In the genomic region with DNA sequence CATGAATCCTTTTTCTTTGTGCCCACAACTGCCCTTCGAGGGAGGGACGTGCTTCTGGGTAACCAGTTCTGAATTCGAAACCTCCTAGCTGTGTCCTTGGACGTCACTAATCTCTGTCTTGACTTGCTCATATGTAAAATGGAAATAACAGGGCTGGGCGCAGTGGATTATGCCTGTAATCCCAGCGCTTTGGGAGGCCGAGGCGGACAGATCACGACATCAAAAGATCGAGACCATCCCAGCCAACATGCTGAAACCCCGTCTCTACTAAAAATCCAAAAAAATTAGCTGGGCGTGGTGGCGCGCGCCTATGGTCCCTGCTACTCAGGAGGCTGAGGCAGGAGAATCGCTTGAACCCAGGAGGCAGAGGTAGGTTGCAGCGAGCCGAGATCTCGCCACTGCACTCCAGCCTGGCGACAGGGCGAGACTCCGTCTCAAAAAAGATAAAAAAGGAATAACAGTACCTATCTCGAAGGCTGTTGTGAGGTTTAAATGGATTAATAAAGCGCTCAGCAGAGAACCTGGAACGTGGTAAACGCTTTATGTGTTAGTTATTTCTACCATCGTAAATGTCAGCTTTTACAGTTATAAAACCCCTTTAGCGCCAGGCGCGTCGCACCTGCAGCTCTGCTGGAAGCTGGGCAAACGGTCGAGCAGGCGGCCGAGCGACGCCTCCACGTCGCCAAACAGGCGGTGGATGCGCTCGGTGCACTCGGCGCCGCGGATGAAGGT, we compare ENCODE assay signal across 8 cellular contexts. TPM values are rescaled to one million over a fixed set of nuclear protein-coding genes. Genes with fewer than 3 reads are reported as not detected.
DNase-seq lines count a peak whose midpoint lies in the region; ATAC-seq lines count a peak whose summit lies in the region.

No MANE protein-coding gene starts in this region.

- ATAC-seq in HG03439 (IDR thresholded peaks at IDR 0.05; ENCODE audit: unreplicated experiment), result peak; percentile 1
- no peak for ATAC-seq in stimulated activated naive B cell treated with anti-CD40 and anti-IgM and Interleukin-4, amounts not matched to agents 10 μg/mL and 1 μg/mL and 100 μg/mL, for 72 hours (replicated peaks)
- ATAC-seq in GM21360 (IDR thresholded peaks at IDR 0.05; ENCODE audit: unreplicated experiment), result no peak
- no peak for ATAC-seq in GM18873 (IDR thresholded peaks at IDR 0.05; ENCODE audit: low FRiP score, unreplicated experiment)

- peak overlapping the region; percentile 86 for H3K27ac Mint-ChIP-seq in activated naive CD8-positive, alpha-beta T cell
- H3K27ac Mint-ChIP-seq in immature natural killer cell, result peak overlapping the region; percentile 81 to 97 (median 86)
- peak overlapping the region; percentile 99 for H3K27ac Mint-ChIP-seq in stimulated activated naive B cell treated with anti-CD40 and anti-IgM and Interleukin-4, amounts not matched to agents 10 μg/mL and 1 μg/mL and 100 μg/mL, for 72 hours

- H3K36me3 Mint-ChIP-seq in activated naive CD8-positive, alpha-beta T cell, result peaks cover 23% of the 10 kb centered on the region
- peaks cover 12 to 20% (median 17%) of the 10 kb centered on the region in 3 donors for H3K36me3 Mint-ChIP-seq in immature natural killer cell
- peaks cover 34 to 46% of the 10 kb centered on the region in 2 donors for H3K36me3 Mint-ChIP-seq in stimulated activated naive B cell treated with anti-CD40 and anti-IgM and Interleukin-4, amounts not matched to agents 10 μg/mL and 1 μg/mL and 100 μg/mL, for 72 hours

- no peaks in the 10 kb centered on the region for H3K9me3 Mint-ChIP-seq in activated naive CD8-positive, alpha-beta T cell (ENCODE audit: low read depth)
- H3K9me3 Mint-ChIP-seq in immature natural killer cell, result no peaks in the 10 kb centered on the region
- no peaks in the 10 kb centered on the region for H3K9me3 Mint-ChIP-seq in stimulated activated naive B cell treated with anti-CD40 and anti-IgM and Interleukin-4, amounts not matched to agents 10 μg/mL and 1 μg/mL and 100 μg/mL, for 72 hours

- DNase-seq in immature natural killer cell, result no peak
- no peak for DNase-seq in stimulated activated naive B cell treated with anti-CD40 and anti-IgM and Interleukin-4, amounts not matched to agents 10 μg/mL and 1 μg/mL and 100 μg/mL, for 72 hours
- no peak for DNase-seq in AG08395 (ENCODE audit: low spot score)
- no peak for DNase-seq in NCI-H1694 treated with DMSO at 0.1 percent for 48 hours (lab: John Stamatoyannopoulos, UW)

- peaks cover 54% of the 10 kb centered on the region for H3K4me1 Mint-ChIP-seq in activated naive CD8-positive, alpha-beta T cell (ENCODE audit: low read depth)
- H3K4me1 Mint-ChIP-seq in immature natural killer cell, result peaks cover 45 to 65% of the 10 kb centered on the region in 2 donors
- peaks cover 22 to 50% of the 10 kb centered on the region in 2 donors for H3K4me1 Mint-ChIP-seq in stimulated activated naive B cell treated with anti-CD40 and anti-IgM and Interleukin-4, amounts not matched to agents 10 μg/mL and 1 μg/mL and 100 μg/mL, for 72 hours

- no peaks in the 10 kb centered on the region for H3K27me3 Mint-ChIP-seq in activated naive CD8-positive, alpha-beta T cell
- H3K27me3 Mint-ChIP-seq in immature natural killer cell (ENCODE audit: low read depth in 3 of 3), result peaks cover 0 to 4% (median 1%) of the 10 kb centered on the region in 3 donors
- no peaks in the 10 kb centered on the region for H3K27me3 Mint-ChIP-seq in stimulated activated naive B cell treated with anti-CD40 and anti-IgM and Interleukin-4, amounts not matched to agents 10 μg/mL and 1 μg/mL and 100 μg/mL, for 72 hours

- peak overlapping the region; percentile 100 for H3K4me3 Mint-ChIP-seq in activated naive CD8-positive, alpha-beta T cell
- peak overlapping the region; percentile 97 to 100 (median 98) for H3K4me3 Mint-ChIP-seq in immature natural killer cell
- H3K4me3 Mint-ChIP-seq in stimulated activated naive B cell treated with anti-CD40 and anti-IgM and Interleukin-4, amounts not matched to agents 10 μg/mL and 1 μg/mL and 100 μg/mL, for 72 hours, result peak overlapping the region; percentile 98 to 100

RNA-seq across cellular contexts. Expression of gene COG8, which starts 0.6 kb away (rescaled TPM):
- 10 to 100 TPM; 36.6 to 52.0 (median 44.4) TPM for polyA plus RNA-seq in immature natural killer cell

RNA-seq across cellular contexts. Expression of gene NIP7, which starts 0.8 kb away (rescaled TPM):
- polyA plus RNA-seq in immature natural killer cell, result 10 to 100 TPM; 13.0 to 24.9 (median 23.2) TPM

RNA-seq across cellular contexts. Expression of gene PDF, which starts 8.3 kb away (rescaled TPM):
- polyA plus RNA-seq in immature natural killer cell, result 1 to 10 TPM; 6.3 to 10.0 (median 6.3) TPM

RNA-seq across cellular contexts. Expression of gene TMED6, which starts 12.9 kb away (rescaled TPM):
- polyA plus RNA-seq in immature natural killer cell, result not detected

RNA-seq across cellular contexts. Expression of gene VPS4A, which starts 27.6 kb away (rescaled TPM):
- 10 to 100 TPM; 26.5 to 52.0 (median 30.9) TPM for polyA plus RNA-seq in immature natural killer cell
